ENCODE assay signal across 9 cellular contexts in the genomic region with DNA sequence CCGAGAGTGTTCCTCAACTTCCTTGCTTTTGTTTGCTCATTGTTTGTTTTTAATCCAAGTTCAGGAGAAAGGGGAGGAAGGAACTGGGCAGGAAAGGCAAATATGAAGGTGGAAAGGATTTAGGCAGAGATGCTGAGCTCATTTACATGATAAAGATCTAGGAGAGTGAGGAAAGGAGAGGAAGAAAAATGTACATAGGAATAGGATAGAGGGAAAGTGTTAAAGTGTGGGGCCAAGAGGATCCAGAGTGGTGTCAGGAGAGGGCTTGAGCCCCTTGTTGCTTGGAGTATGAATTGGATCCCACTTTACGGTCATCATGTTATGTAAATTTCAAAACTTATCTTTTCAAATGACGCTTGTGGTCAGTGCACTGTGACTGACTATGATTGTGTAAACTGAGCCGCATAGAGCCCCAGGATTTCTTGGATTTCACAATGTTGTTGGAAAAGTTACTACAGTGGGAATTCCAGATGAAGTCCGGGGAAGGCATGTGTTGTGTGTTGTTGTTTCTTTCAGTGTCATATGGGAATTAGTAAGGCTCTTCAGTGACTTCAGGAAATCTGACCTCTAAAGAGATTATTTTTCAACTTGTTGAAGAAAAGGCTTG. TPM values are rescaled to one million over a fixed set of nuclear protein-coding genes. Genes with fewer than 3 reads are reported as not detected.
DNase-seq lines count a peak whose midpoint lies in the region; ATAC-seq, FAIRE-seq and TF ChIP-seq lines count a peak whose summit lies in the region.
"Had no signal": no experiment of that assay in that cellular context is flagged by ENCODE, and none has a peak within 500 bp of the region (broad histone marks: within the 10 kb centered on the region; RNA-seq: fewer than 3 reads in every experiment).

No MANE protein-coding gene starts in this region.

- intact Hi-C loops in breast epithelium (cut with DNase I; ENCODE audit: low total_unique reads) (no loop called here), transverse colon (cut with DNase I; ENCODE audit: low total_unique reads) (no loop called here)

- H3K27me3 ChIP-seq in breast epithelium (no peaks in the 10 kb centered on the region), transverse colon (no peaks in the 10 kb centered on the region)

- TF ChIP-seq EP300 in transverse colon (IDR thresholded peaks at IDR 0.05; ENCODE audit: low read depth) = no peak

- no peaks in the 10 kb centered on the region for H3K36me3 Mint-ChIP-seq in T-cell

- H3K4me1 ChIP-seq in breast epithelium = peaks cover 0 to 5% of the 10 kb centered on the region in 2 donors
- peaks cover 0 to 15% (median 0%) of the 10 kb centered on the region in 4 donors for H3K4me1 ChIP-seq in transverse colon

- no peak overlapping the region for H3K4me3 ChIP-seq in breast epithelium
- H3K4me3 ChIP-seq in transverse colon = no peak overlapping the region

- H3K4me1 Mint-ChIP-seq in T-cell = peaks cover 0 to 24% (median 23%) of the 10 kb centered on the region in 3 donors

- peak overlapping the region; percentile 73 to 87 for H3K27ac ChIP-seq in breast epithelium
- H3K27ac ChIP-seq in transverse colon = peak overlapping the region in 3 of 4 donors; percentile 9 to 58 (median 36)

- H3K9me3 Mint-ChIP-seq in T-cell = no peaks in the 10 kb centered on the region
- H3K9me3 Mint-ChIP-seq: activated T-helper 17 cell treated with anti-CD3 and anti-CD28 coated beads, Interleukin-2, amount 50 U/mL, for 72 hours had no signal

- ATAC-seq in left lobe of liver (peak; percentile 62), T-cell (replicated peaks in 1 of 4) (no peak)
- ATAC-seq: activated T-helper 17 cell treated with anti-CD3 and anti-CD28 coated beads, Interleukin-2, amount 50 U/mL, for 72 hours had no signal

- WGBS in transverse colon (ENCODE audit: low coverage in 1 of 2), 2 donors = 80 to 83% methylated on average over 4 to 5 of the region's 5 CpGs

- no peak overlapping the region for H3K4me3 Mint-ChIP-seq in T-cell
- H3K4me3 Mint-ChIP-seq: activated T-helper 17 cell treated with anti-CD3 and anti-CD28 coated beads, Interleukin-2, amount 50 U/mL, for 72 hours had no signal

- H3K9me3 ChIP-seq in breast epithelium = no peaks in the 10 kb centered on the region
- H3K9me3 ChIP-seq in transverse colon = no peaks in the 10 kb centered on the region

- POLR2A ChIA-PET in T-cell (lab: Charles Lee) = no interaction called here

- TF ChIP-seq POLR2A in breast epithelium (IDR thresholded peaks at IDR 0.05) (no peak), transverse colon (IDR thresholded peaks at IDR 0.05) (no peak)

- CTCF ChIA-PET in T-cell (lab: Charles Lee) = interaction anchor here in 1 of 2 donors (0.5 kb wide), 1 partner anchor 777 kb away, joined by 3 read pairs; no protein-coding TSS in a partner anchor

- H3K36me3 ChIP-seq in breast epithelium = no peaks in the 10 kb centered on the region
- no peaks in the 10 kb centered on the region for H3K36me3 ChIP-seq in transverse colon

- DNase-seq in HTR-8/SVneo (ENCODE audit: insufficient read length, low spot score) (peak; percentile 41), breast epithelium (ENCODE audit: low spot score in 2 of 2) (no peak), left lobe of liver (ENCODE audit: low spot score) (no peak), transverse colon (no peak), SK-N-DZ (ENCODE audit: low spot score) (no peak), T-cell (no peak), islet precursor cell (no peak)
- DNase-seq: NCI-H774 had no signal

- TF ChIP-seq CTCF in breast epithelium (IDR thresholded peaks at IDR 0.05) = no peak
- TF ChIP-seq CTCF in transverse colon (IDR thresholded peaks at IDR 0.05) = no peak

- H3K27ac Mint-ChIP-seq in T-cell = no peak overlapping the region
- H3K27ac Mint-ChIP-seq: activated T-helper 17 cell treated with anti-CD3 and anti-CD28 coated beads, Interleukin-2, amount 50 U/mL, for 72 hours had no signal

- in situ Hi-C loops in transverse colon (cut with MboI; ENCODE audit: low pct_ligation_motif_present in 1 of 4, low pct_unique_long_range_greater_than_20kb in 1 of 4, low sequenced_read_pairs in 3 of 4) = loop anchor here in 2 of 4 donors (25.0 kb wide), 2 partner anchors 188 to 512 kb away; no protein-coding TSS in a partner anchor

- no peak for FAIRE-seq in HTR-8/SVneo (lab: Jason Lieb, UNC)

- H3K27me3 Mint-ChIP-seq in T-cell = peaks cover 6 to 15% of the 10 kb centered on the region in 2 donors
- H3K27me3 Mint-ChIP-seq: activated T-helper 17 cell treated with anti-CD3 and anti-CD28 coated beads, Interleukin-2, amount 50 U/mL, for 72 hours had no signal

RNA-seq across cellular contexts. Expression of a gene that starts 15.0 kb away (rescaled TPM):
- total RNA-seq in breast epithelium = 10 to 100 TPM; 21.1 to 36.9 (median 24.9) TPM
- total RNA-seq in left lobe of liver = 15.2 TPM
- total RNA-seq in transverse colon = 10 to 100 TPM; 52.1 to 88.3 (median 77.4) TPM
- 3.1 TPM in 1 of 2 replicates, not detected in the other for polyA plus RNA-seq in SK-N-DZ (2014; cell fraction: cytosol; rRNA removed)
- polyA plus RNA-seq in SK-N-DZ (2014; cell fraction: nucleus; rRNA removed) = 0.02 TPM in 1 of 2 replicates, not detected in the other
- total RNA-seq in T-cell = 1 to 10 TPM; 1.8 to 3.9 (median 3.2) TPM

RNA-seq across cellular contexts. Expression of a gene that starts 17.8 kb away (rescaled TPM):
- total RNA-seq in breast epithelium (1 to 10 TPM in 1 of 3 donors, not detected in 2; 1.3 TPM), left lobe of liver (not detected), transverse colon (not detected), T-cell (not detected)
- polyA plus RNA-seq in SK-N-DZ (2014; cell fraction: cytosol; rRNA removed) = not detected in 2 replicates
- not detected in 2 replicates for polyA plus RNA-seq in SK-N-DZ (2014; cell fraction: nucleus; rRNA removed)
- total RNA-seq: activated T-helper 17 cell treated with anti-CD3 and anti-CD28 coated beads, Interleukin-2, amount 50 U/mL, for 72 hours had no signal
